Comparison of ENCODE assay signal across 15 cellular contexts in genomic region chr19:6580313-6580712, GRCh38. TPM values are rescaled to one million over a fixed set of nuclear protein-coding genes. Genes with fewer than 3 reads are reported as not detected.
DNase-seq lines count a peak whose midpoint lies in the region; ATAC-seq, FAIRE-seq and TF ChIP-seq lines count a peak whose summit lies in the region.
"Had no signal": no experiment of that assay in that cellular context is flagged by ENCODE, and none has a peak within 500 bp of the region (broad histone marks: within the 10 kb centered on the region; RNA-seq: fewer than 3 reads in every experiment).

No MANE protein-coding gene starts in this region.

- H3K4me1 Mint-ChIP-seq in activated T-helper 17 cell treated with anti-CD3 and anti-CD28 coated beads, Interleukin-2, amount 50 U/mL, for 72 hours = peaks cover 7% of the 10 kb centered on the region
- H3K4me1 Mint-ChIP-seq: brain; mesothelial cell of epicardium; stimulated activated memory B cell treated with anti-CD40 and anti-IgM and Interleukin-4, amounts not matched to agents 10 μg/mL and 1 μg/mL and 100 μg/mL, for 72 hours had no signal

- H3K9me3 Mint-ChIP-seq in activated T-helper 17 cell treated with anti-CD3 and anti-CD28 coated beads, Interleukin-2, amount 50 U/mL, for 72 hours = no peaks in the 10 kb centered on the region
- H3K9me3 Mint-ChIP-seq: activated T-cell treated with anti-CD3 and anti-CD28 coated beads, Interleukin-2, amount 50 U/mL, for 24 hours; stimulated activated memory B cell treated with anti-CD40 and anti-IgM and Interleukin-4, amounts not matched to agents 10 μg/mL and 1 μg/mL and 100 μg/mL, for 72 hours had no signal

- H3K4me3 Mint-ChIP-seq in activated T-helper 17 cell treated with anti-CD3 and anti-CD28 coated beads, Interleukin-2, amount 50 U/mL, for 72 hours = no peak overlapping the region
- H3K4me3 Mint-ChIP-seq: activated T-cell treated with anti-CD3 and anti-CD28 coated beads, Interleukin-2, amount 50 U/mL, for 24 hours; brain; mesothelial cell of epicardium; stimulated activated memory B cell treated with anti-CD40 and anti-IgM and Interleukin-4, amounts not matched to agents 10 μg/mL and 1 μg/mL and 100 μg/mL, for 72 hours had no signal

- TF ChIP-seq CTCF in mucosa of descending colon (IDR thresholded peaks at IDR 0.05) = no peak
- no peak for TF ChIP-seq CTCF in D721Med (IDR thresholded peaks at IDR 0.05; ENCODE audit: insufficient read depth, missing control alignments)

- H3K27me3 Mint-ChIP-seq in activated T-helper 17 cell treated with anti-CD3 and anti-CD28 coated beads, Interleukin-2, amount 50 U/mL, for 72 hours = peaks cover 3% of the 10 kb centered on the region
- H3K27me3 Mint-ChIP-seq: stimulated activated memory B cell treated with anti-CD40 and anti-IgM and Interleukin-4, amounts not matched to agents 10 μg/mL and 1 μg/mL and 100 μg/mL, for 72 hours had no signal

- intact Hi-C loops in mucosa of descending colon (cut with DNase I, micrococcal nuclease) = no loop called here

- peak; percentile 45 for ATAC-seq in activated T-helper 17 cell treated with anti-CD3 and anti-CD28 coated beads, Interleukin-2, amount 50 U/mL, for 72 hours (replicated peaks)
- ATAC-seq in mucosa of descending colon = peak; percentile 23
- no peak for ATAC-seq in GM21619 (IDR thresholded peaks at IDR 0.05; ENCODE audit: unreplicated experiment)
- ATAC-seq: stimulated activated memory B cell treated with anti-CD40 and anti-IgM and Interleukin-4, amounts not matched to agents 10 μg/mL and 1 μg/mL and 100 μg/mL, for 72 hours had no signal

- peak overlapping the region; percentile 63 for H3K27ac Mint-ChIP-seq in activated T-helper 17 cell treated with anti-CD3 and anti-CD28 coated beads, Interleukin-2, amount 50 U/mL, for 72 hours
- H3K27ac Mint-ChIP-seq: activated T-cell treated with anti-CD3 and anti-CD28 coated beads, Interleukin-2, amount 50 U/mL, for 24 hours; brain; mesothelial cell of epicardium; stimulated activated memory B cell treated with anti-CD40 and anti-IgM and Interleukin-4, amounts not matched to agents 10 μg/mL and 1 μg/mL and 100 μg/mL, for 72 hours had no signal

- H3K9me3 ChIP-seq in mucosa of descending colon = no peaks in the 10 kb centered on the region

- H3K4me3 ChIP-seq in mucosa of descending colon = no peak overlapping the region

- H3K4me1 ChIP-seq in mucosa of descending colon (ENCODE audit: low read depth) = peaks cover 7% of the 10 kb centered on the region

- no peak for FAIRE-seq in D721Med (lab: Jason Lieb, UNC)

- DNase-seq in EH (ENCODE audit: low read depth) (peak; percentile 60), LHCN-M2 (ENCODE audit: low read depth) (peak; percentile 95), mucosa of descending colon (no peak), NCI-H1105 treated with DMSO at 0.1 percent for 48 hours (lab: John Stamatoyannopoulos, UW) (no peak), D721Med (ENCODE audit: insufficient read length, low spot score) (no peak)
- no peak for DNase-seq in stimulated activated naive CD4-positive, alpha-beta T cell (lab: John Stamatoyannopoulos, UW)
- DNase-seq: activated CD4-positive, CD25-positive, alpha-beta regulatory T cell; activated T-cell treated with anti-CD3 and anti-CD28 coated beads, Interleukin-2, amount 50 U/mL, for 24 hours; Kasumi-1; NCI-H524 had no signal

- peaks cover 6% of the 10 kb centered on the region for H3K36me3 Mint-ChIP-seq in activated T-helper 17 cell treated with anti-CD3 and anti-CD28 coated beads, Interleukin-2, amount 50 U/mL, for 72 hours (ENCODE audit: low read depth)
- H3K36me3 Mint-ChIP-seq: brain, mesothelial cell of epicardium had no signal

- no peaks in the 10 kb centered on the region for H3K36me3 ChIP-seq in mucosa of descending colon (ENCODE audit: low read depth)

RNA-seq across cellular contexts. Expression of gene CD70, which starts 10.6 kb away (rescaled TPM):
- total RNA-seq in LHCN-M2 (2014; rRNA removed) (3.3 and 6.5 TPM in 2 replicates), mucosa of descending colon (1 to 10 TPM in 1 of 3 donors, not detected in 2; 1.0 TPM)
- 1.3 TPM for polyA plus RNA-seq in LHCN-M2 (2012)
- total RNA-seq in activated T-helper 17 cell treated with anti-CD3 and anti-CD28 coated beads, Interleukin-2, amount 50 U/mL, for 72 hours = 10 to 100 TPM; 41.1 to 53.1 TPM
- total RNA-seq: mesothelial cell of epicardium had no signal

RNA-seq across cellular contexts. Expression of gene TNFSF9, which starts 49.5 kb away (rescaled TPM):
- 1.3 and 1.7 TPM in 2 replicates for total RNA-seq in LHCN-M2 (2014; rRNA removed)
- 2.3 TPM for polyA plus RNA-seq in LHCN-M2 (2012)
- total RNA-seq in activated T-helper 17 cell treated with anti-CD3 and anti-CD28 coated beads, Interleukin-2, amount 50 U/mL, for 72 hours = 1 to 10 TPM; 2.9 to 6.0 TPM
- total RNA-seq in mucosa of descending colon = 1 to 10 TPM in 2 of 3 donors, under 1 TPM in 1; 0.58 to 1.2 (median 1.0) TPM

Comparison
In these comparisons a context has a peak if more than half of its experiments do, and no peak if none do; other contexts are left out.
1. DNase-seq: peak in EH (single experiment) and LHCN-M2 (single experiment); none in mucosa of descending colon (0 of 3), NCI-H1105 treated with DMSO at 0.1 percent for 48 hours (single experiment), D721Med (single experiment) and stimulated activated naive CD4-positive, alpha-beta T cell (0 of 6).